ENCODE assay signal across 10 cellular contexts in genomic region chr6:121838842-121839241, GRCh38.
DNase-seq lines count a peak whose midpoint lies in the region; ATAC-seq and TF ChIP-seq lines count a peak whose summit lies in the region.
"Had no signal": no experiment of that assay in that cellular context is flagged by ENCODE, and none has a peak within 500 bp of the region (broad histone marks: within the 10 kb centered on the region; RNA-seq: fewer than 3 reads in every experiment).

No MANE protein-coding gene starts in this region.

- no peak overlapping the region for H3K4me3 ChIP-seq in BLaER1
- H3K4me3 ChIP-seq in upper lobe of left lung: no peak overlapping the region
- H3K4me3 ChIP-seq: mucosa of descending colon had no signal

- no peak for TF ChIP-seq POLR2A in upper lobe of left lung (IDR thresholded peaks at IDR 0.05)

- intact Hi-C loops in left cardiac atrium (cut with DNase I): no loop called here

- peak overlapping the region; percentile 39 for H3K4me2 ChIP-seq in BLaER1

- no peak overlapping the region for H3K27ac ChIP-seq in BLaER1
- no peak overlapping the region for H3K27ac ChIP-seq in upper lobe of left lung

- H3K9me3 ChIP-seq in BLaER1 (no peaks in the 10 kb centered on the region), upper lobe of left lung (no peaks in the 10 kb centered on the region)
- H3K9me3 ChIP-seq: mucosa of descending colon had no signal

- peak; percentile 6 for DNase-seq in HPDE6-E6E7 (ENCODE audit: extremely low spot score)
- peak; percentile 5 for DNase-seq in T1000 (lab: John Stamatoyannopoulos, UW)
- DNase-seq in left cardiac atrium: peak; percentile 27
- no peak for DNase-seq in NCI-H1930 (lab: John Stamatoyannopoulos, UW)
- no peak for DNase-seq in upper lobe of left lung
- DNase-seq: mucosa of descending colon, NCI-H1436 had no signal

- no peak for TF ChIP-seq CTCF in upper lobe of left lung (IDR thresholded peaks at IDR 0.05)

- H4K20me1 ChIP-seq in BLaER1: no peaks in the 10 kb centered on the region

- H3K36me3 ChIP-seq in BLaER1 (no peaks in the 10 kb centered on the region), upper lobe of left lung (no peaks in the 10 kb centered on the region)

- ATAC-seq in left cardiac atrium: peak; percentile 95 to 98
- no peak for ATAC-seq in HG02610 (IDR thresholded peaks at IDR 0.05; ENCODE audit: unreplicated experiment)
- ATAC-seq in GM21526 (IDR thresholded peaks at IDR 0.05; ENCODE audit: low FRiP score, unreplicated experiment): no peak
- ATAC-seq in upper lobe of left lung (ENCODE audit: low FRiP score in 2 of 2): no peak
- ATAC-seq: mucosa of descending colon had no signal

- TF ChIP-seq EP300 in upper lobe of left lung (IDR thresholded peaks at IDR 0.05): no peak

- H3K4me1 ChIP-seq in BLaER1 (peaks cover 17% of the 10 kb centered on the region), upper lobe of left lung (no peaks in the 10 kb centered on the region)

- WGBS in upper lobe of left lung, 2 donors: 89 to 95% methylated on average over 3 of the region's 3 CpGs

- H3K9ac ChIP-seq in BLaER1: no peak overlapping the region

- H3K27me3 ChIP-seq in BLaER1 (no peaks in the 10 kb centered on the region), upper lobe of left lung (no peaks in the 10 kb centered on the region)

Comparison
In these comparisons a context has a peak if more than half of its experiments do, and no peak if none do; other contexts are left out.
1. DNase-seq: peak in HPDE6-E6E7 (single experiment), T1000 (single experiment) and left cardiac atrium (single experiment); none in NCI-H1930 (0 of 2) and upper lobe of left lung (0 of 2).
2. ATAC-seq: peak in left cardiac atrium (2 of 2); none in HG02610 (single experiment), GM21526 (single experiment) and upper lobe of left lung (0 of 2).